34 cellular contexts compared by ENCODE assay signal in the genomic region with DNA sequence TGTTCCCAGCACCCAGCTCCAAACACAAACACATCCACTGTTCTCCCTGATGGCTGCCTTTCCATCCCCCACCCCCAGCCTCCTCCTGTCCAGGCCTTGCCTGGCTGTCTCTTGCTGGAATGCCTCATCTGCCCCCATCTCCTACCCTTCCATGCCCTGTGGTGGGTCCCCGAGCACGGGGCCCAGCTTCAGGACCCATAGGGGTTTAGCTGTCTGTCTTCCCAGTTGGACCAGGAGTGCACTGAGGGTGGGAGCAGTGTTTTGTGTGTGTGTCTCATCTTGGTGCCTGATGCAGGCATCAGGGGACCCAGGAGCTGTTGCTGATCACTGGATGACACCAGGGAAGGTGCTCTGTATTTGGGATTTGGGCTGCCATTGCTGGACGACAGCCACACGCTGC. TPM values are rescaled to one million over a fixed set of nuclear protein-coding genes. Genes with fewer than 3 reads are reported as not detected.
DNase-seq lines count a peak whose midpoint lies in the region; ATAC-seq and TF ChIP-seq lines count a peak whose summit lies in the region.
"Had no signal": no experiment of that assay in that cellular context is flagged by ENCODE, and none has a peak within 500 bp of the region (broad histone marks: within the 10 kb centered on the region; RNA-seq: fewer than 3 reads in every experiment).

No MANE protein-coding gene starts in this region.

- ATAC-seq in SK-N-SH treated with all-trans-retinoic acid at 6 μM for 48 hours (no peak), upper lobe of right lung (no peak), body of pancreas (no peak)
- ATAC-seq: activated CD4-positive, CD25-positive, alpha-beta regulatory T cell treated with anti-CD3 and anti-CD28 coated beads, Interleukin-2, amount 50 U/mL, for 24 hours; activated naive CD4-positive, alpha-beta T cell treated with anti-CD3 and anti-CD28 coated beads, Interleukin-2, amount 50 U/mL, for 72 hours; GM23338; K562; left lung; stimulated activated naive CD8-positive, alpha-beta T cell treated with anti-CD3 and anti-CD28 coated beads, Interleukin-15, Interleukin-2, amounts not matched to agents 100 U/mL and 50 U/mL, for 24 hours had no signal

- TF ChIP-seq CTCF in SK-N-SH (IDR thresholded peaks at IDR 0.05): no peak
- TF ChIP-seq CTCF in fibroblast of lung (conservative IDR thresholded peaks at IDR 0.05 in 1 of 2, IDR thresholded peaks at IDR 0.05 in 1 of 2; ENCODE audit: low read depth in 1 of 2, low read length in 2 of 2): no peak
- no peak for TF ChIP-seq CTCF in upper lobe of right lung (IDR thresholded peaks at IDR 0.05)
- TF ChIP-seq CTCF in body of pancreas (IDR thresholded peaks at IDR 0.05): no peak

- no peaks in the 10 kb centered on the region for H3K9me3 Mint-ChIP-seq in activated naive CD4-positive, alpha-beta T cell treated with anti-CD3 and anti-CD28 coated beads, Interleukin-2, amount 10 ng/mL, durations not matched to agents 7 days and 5 days
- H3K9me3 Mint-ChIP-seq: activated naive CD4-positive, alpha-beta T cell treated with anti-CD3 and anti-CD28 coated beads, Interleukin-2, amount 50 U/mL, for 72 hours; dendritic cell treated with granulocyte-macrophage colony-stimulating factor and Interleukin-4, amounts not matched to agents 40 ng/mL and 50 ng/mL, for 4 days; GM23338; nephron progenitor cell had no signal

- H3K4me1 ChIP-seq in SK-N-SH (ENCODE audit: control insufficient read depth in 1 of 2, insufficient read depth in 2 of 2, low read depth in 1 of 2, low read length in 1 of 2): peaks cover 41 to 51% of the 10 kb centered on the region in 2 experiments
- H3K4me1 ChIP-seq in fibroblast of lung (ENCODE audit: control insufficient read depth, extremely low read depth, insufficient read depth, low read length): peaks cover 39% of the 10 kb centered on the region
- peaks cover 78% of the 10 kb centered on the region for H3K4me1 ChIP-seq in mesodermal cell (ENCODE audit: control insufficient read depth, insufficient read depth, low read length, poor library complexity, severe bottlenecking)
- peaks cover 4% of the 10 kb centered on the region for H3K4me1 ChIP-seq in upper lobe of right lung
- no peaks in the 10 kb centered on the region for H3K4me1 ChIP-seq in body of pancreas
- H3K4me1 ChIP-seq: prostate gland had no signal

- no peak overlapping the region for H3K4me3 ChIP-seq in SK-N-SH (ENCODE audit: low read depth in 2 of 2, low read length in 1 of 2)
- H3K4me3 ChIP-seq in fibroblast of lung (replicated peaks in 1 of 4; ENCODE audit: control extremely low read depth in 1 of 4, insufficient read depth in 1 of 4, low read depth in 3 of 4, low read length in 4 of 4): no peak overlapping the region
- no peak overlapping the region for H3K4me3 ChIP-seq in mesodermal cell (ENCODE audit: extremely low read depth, insufficient read depth, low read length, poor library complexity, severe bottlenecking)
- no peak overlapping the region for H3K4me3 ChIP-seq in upper lobe of right lung
- H3K4me3 ChIP-seq in body of pancreas: no peak overlapping the region
- H3K4me3 ChIP-seq: esophagus squamous epithelium, GM23338, K562, left lung, Peyer's patch, prostate gland, SJCRH30, thoracic aorta had no signal

- 98% methylated on average over 4 of the region's 4 CpGs for WGBS in SK-N-SH (ENCODE audit: low lambda C conversion rate)
- WGBS in mesodermal cell (ENCODE audit: insufficient coverage in 2 of 2), 2 experiments: 96 to 100% methylated on average over 1 to 4 of the region's 4 CpGs
- WGBS in body of pancreas, 2 donors: 87 to 91% methylated on average over 4 of the region's 4 CpGs

- no peak overlapping the region for H3K4me2 ChIP-seq in SK-N-SH
- peak overlapping the region; percentile 72 for H3K4me2 ChIP-seq in fibroblast of lung (ENCODE audit: extremely low read depth, insufficient read depth, low read length)

- POLR2A ChIA-PET in SK-N-SH (lab: Yijun Ruan, JAX): no interaction called here

- CTCF ChIA-PET in SK-N-SH (lab: Yijun Ruan, JAX): interaction anchor here (1.2 to 1.5 kb wide), 3 partner anchors 75 to 310 kb away, joined by 5 read pairs; no protein-coding TSS in a partner anchor
- CTCF ChIA-PET in activated naive CD4-positive, alpha-beta T cell treated with anti-CD3 and anti-CD28 coated beads, Interleukin-2, amount 10 ng/mL, durations not matched to agents 7 days and 5 days (lab: Charles Lee): interaction anchor here (0.7 kb wide), 2 partner anchors 74 to 223 kb away, joined by 3 to 4 read pairs; no protein-coding TSS in a partner anchor

- H3K9ac ChIP-seq in SK-N-SH: no peak overlapping the region
- H3K9ac ChIP-seq in fibroblast of lung (ENCODE audit: insufficient read depth, low read length): no peak overlapping the region

- DNase-seq in SK-N-SH (no peak), fibroblast of lung (ENCODE audit: low read depth in 2 of 2) (no peak), upper lobe of right lung (peak; percentile 40), body of pancreas (no peak), GOT3 (lab: John Stamatoyannopoulos, UW) (no peak)
- no peak for DNase-seq in activated naive CD4-positive, alpha-beta T cell treated with anti-CD3 and anti-CD28 coated beads, Interleukin-2, amount 10 ng/mL, durations not matched to agents 7 days and 5 days
- DNase-seq: activated CD4-positive, alpha-beta T cell treated with anti-CD3 and anti-CD28 coated beads, Interleukin-2, amount 50 U/mL, for 48 hours; activated CD8-positive, alpha-beta memory T cell treated with anti-CD3 and anti-CD28 coated beads, Interleukin-2, amount 50 U/mL, for 48 hours; anterior cingulate cortex; CD4-positive, alpha-beta memory T cell; central memory CD4-positive, alpha-beta T cell; EL; esophagus squamous epithelium; hippocampal formation; NCI-H1105; NCI-H1930; NCI-H526 treated with DMSO at 0.1 percent for 48 hours; nephron progenitor cell; SJCRH30; stimulated activated naive CD8-positive, alpha-beta T cell treated with anti-CD3 and anti-CD28 coated beads, Interleukin-15, Interleukin-2, amounts not matched to agents 100 U/mL and 50 U/mL, for 24 hours; T-helper 1 cell had no signal

- H3K9me3 ChIP-seq in SK-N-SH (no peaks in the 10 kb centered on the region), fibroblast of lung (ENCODE audit: control insufficient read depth, insufficient read depth, low read depth, low read length) (no peaks in the 10 kb centered on the region), mesodermal cell (ENCODE audit: control insufficient read depth, low read length) (no peaks in the 10 kb centered on the region), upper lobe of right lung (no peaks in the 10 kb centered on the region), body of pancreas (no peaks in the 10 kb centered on the region)
- H3K9me3 ChIP-seq: esophagus squamous epithelium, left lung, Peyer's patch, prostate gland, SJCRH30, thoracic aorta had no signal

- H3K36me3 ChIP-seq in SK-N-SH (replicated peaks in 1 of 2; ENCODE audit: control insufficient read depth in 1 of 2, insufficient read depth in 2 of 2, low read length in 1 of 2): no peaks in the 10 kb centered on the region
- H3K36me3 ChIP-seq in fibroblast of lung (ENCODE audit: control insufficient read depth, insufficient read depth, low read length): no peaks in the 10 kb centered on the region
- H3K36me3 ChIP-seq in mesodermal cell (ENCODE audit: control insufficient read depth, insufficient read depth, low read length): peaks cover 8% of the 10 kb centered on the region
- H3K36me3 ChIP-seq in upper lobe of right lung: no peaks in the 10 kb centered on the region
- H3K36me3 ChIP-seq in body of pancreas (replicated peaks in 1 of 2; ENCODE audit: insufficient read depth in 1 of 2, low read depth in 2 of 2): no peaks in the 10 kb centered on the region
- H3K36me3 ChIP-seq: esophagus squamous epithelium, left lung, Peyer's patch, prostate gland, SJCRH30, thoracic aorta had no signal

- TF ChIP-seq POLR2A in body of pancreas (IDR thresholded peaks at IDR 0.05): no peak

- H4K20me1 ChIP-seq in SK-N-SH (ENCODE audit: insufficient read depth) (0 out of 2 replicates have a peak, but pooled peaks cover 4% of the 10 kb centered on the region), fibroblast of lung (ENCODE audit: control insufficient read depth, extremely low read depth, insufficient read depth, low read length) (no peaks in the 10 kb centered on the region)

- H3F3A ChIP-seq in SK-N-SH (replicated peaks; ENCODE audit: insufficient read depth): peaks cover 23% of the 10 kb centered on the region

- no peaks in the 10 kb centered on the region for H3K27me3 ChIP-seq in SK-N-SH (ENCODE audit: insufficient read depth)
- no peaks in the 10 kb centered on the region for H3K27me3 ChIP-seq in fibroblast of lung (ENCODE audit: control insufficient read depth, insufficient read depth, low read length)
- H3K27me3 ChIP-seq in upper lobe of right lung: no peaks in the 10 kb centered on the region
- H3K27me3 ChIP-seq in body of pancreas: no peaks in the 10 kb centered on the region
- H3K27me3 ChIP-seq: left lung, Peyer's patch, SJCRH30 had no signal

- intact Hi-C loops in upper lobe of right lung (cut with DNase I) (no loop called here), body of pancreas (cut with DNase I) (no loop called here)

- no peaks in the 10 kb centered on the region for H3K4me1 Mint-ChIP-seq in activated naive CD4-positive, alpha-beta T cell treated with anti-CD3 and anti-CD28 coated beads, Interleukin-2, amount 10 ng/mL, durations not matched to agents 7 days and 5 days
- H3K4me1 Mint-ChIP-seq: CD4-positive, alpha-beta memory T cell had no signal

- H3K27ac ChIP-seq in SK-N-SH (ENCODE audit: low read depth in 2 of 2, low read length in 1 of 2): peak overlapping the region; percentile 11 to 76; a peak in 2 of 4 replicates
- no peak overlapping the region for H3K27ac ChIP-seq in fibroblast of lung (ENCODE audit: insufficient read depth, low read length)
- H3K27ac ChIP-seq in mesodermal cell (ENCODE audit: low read depth, low read length, severe bottlenecking): peak overlapping the region; percentile 32
- no peak overlapping the region for H3K27ac ChIP-seq in upper lobe of right lung
- no peak overlapping the region for H3K27ac ChIP-seq in body of pancreas
- H3K27ac ChIP-seq: 22Rv1, prostate gland, SJCRH30, thoracic aorta had no signal

- no peak overlapping the region for H2AFZ ChIP-seq in SK-N-SH (ENCODE audit: low read depth)
- H2AFZ ChIP-seq in fibroblast of lung (ENCODE audit: low read length): no peak overlapping the region
- H2AFZ ChIP-seq: GM23338 had no signal

- TF ChIP-seq EP300 in SK-N-SH (IDR thresholded peaks at IDR 0.05; ENCODE audit: borderline replicate concordance in 1 of 2, low read depth in 1 of 2, low read length in 1 of 2): no peak

- H3K79me2 ChIP-seq in SK-N-SH (ENCODE audit: insufficient read depth) (peaks cover 77% of the 10 kb centered on the region), fibroblast of lung (ENCODE audit: control insufficient read depth, insufficient read depth, low read length) (peaks cover 66% of the 10 kb centered on the region)

- no peaks in the 10 kb centered on the region for H3K27me3 Mint-ChIP-seq in activated naive CD4-positive, alpha-beta T cell treated with anti-CD3 and anti-CD28 coated beads, Interleukin-2, amount 10 ng/mL, durations not matched to agents 7 days and 5 days
- H3K27me3 Mint-ChIP-seq: CD4-positive, alpha-beta memory T cell; dendritic cell treated with granulocyte-macrophage colony-stimulating factor and Interleukin-4, amounts not matched to agents 40 ng/mL and 50 ng/mL, for 4 days had no signal

- H3K27ac Mint-ChIP-seq in activated naive CD4-positive, alpha-beta T cell treated with anti-CD3 and anti-CD28 coated beads, Interleukin-2, amount 10 ng/mL, durations not matched to agents 7 days and 5 days: no peak overlapping the region
- H3K27ac Mint-ChIP-seq: activated naive CD4-positive, alpha-beta T cell treated with anti-CD3 and anti-CD28 coated beads, Interleukin-2, amount 50 U/mL, for 72 hours; CD4-positive, alpha-beta memory T cell; dendritic cell treated with granulocyte-macrophage colony-stimulating factor and Interleukin-4, amounts not matched to agents 40 ng/mL and 50 ng/mL, for 4 days; GM23338 had no signal

- H3K4me3 Mint-ChIP-seq in activated naive CD4-positive, alpha-beta T cell treated with anti-CD3 and anti-CD28 coated beads, Interleukin-2, amount 10 ng/mL, durations not matched to agents 7 days and 5 days: no peak overlapping the region
- H3K4me3 Mint-ChIP-seq: CD4-positive, alpha-beta memory T cell; dendritic cell treated with granulocyte-macrophage colony-stimulating factor and Interleukin-4, amounts not matched to agents 40 ng/mL and 50 ng/mL, for 4 days; GM23338; nephron progenitor cell had no signal

- TF ChIP-seq RAD21 in SK-N-SH (IDR thresholded peaks at IDR 0.05; ENCODE audit: low read length): no peak

- H3K36me3 Mint-ChIP-seq in activated naive CD4-positive, alpha-beta T cell treated with anti-CD3 and anti-CD28 coated beads, Interleukin-2, amount 10 ng/mL, durations not matched to agents 7 days and 5 days: no peaks in the 10 kb centered on the region
- H3K36me3 Mint-ChIP-seq: activated naive CD4-positive, alpha-beta T cell treated with anti-CD3 and anti-CD28 coated beads, Interleukin-2, amount 50 U/mL, for 72 hours; CD4-positive, alpha-beta memory T cell had no signal

- H3K9me2 ChIP-seq in SK-N-SH: no peaks in the 10 kb centered on the region

RNA-seq across cellular contexts. Expression of a gene that starts 34.5 kb away (rescaled TPM):
- polyA plus RNA-seq in SK-N-SH (2012; rRNA removed) (2.0 and 3.4 TPM in 2 replicates), fibroblast of lung (2.8 and 3.8 TPM in 2 replicates)
- 1.4 and 2.5 TPM in 2 replicates for polyA plus RNA-seq in SK-N-SH (2012; cell fraction: cytosol; rRNA removed)
- 11.3 and 12.5 TPM in 2 replicates for polyA plus RNA-seq in SK-N-SH (2012; cell fraction: nucleus; rRNA removed)
- total RNA-seq in fibroblast of lung (3.3 TPM in 2 replicates), upper lobe of right lung (4.7 TPM), body of pancreas (1 to 10 TPM; 1.0 to 1.3 TPM)
- polyA plus RNA-seq in fibroblast of lung (2012): 6.3 and 7.8 TPM in 2 replicates
- polyA minus RNA-seq in fibroblast of lung (ENCODE audit: low replicate concordance): 12.4 and 15.0 TPM in 2 replicates
- 20.8 TPM for polyA plus RNA-seq in mesodermal cell (2013, experiment 1 of 2)
- 16.2 TPM for polyA plus RNA-seq in mesodermal cell (2013, experiment 2 of 2)
- total RNA-seq: activated naive CD4-positive, alpha-beta T cell treated with anti-CD3 and anti-CD28 coated beads, Interleukin-2, amount 50 U/mL, for 72 hours; CD4-positive, alpha-beta memory T cell; mononuclear cell had no signal
- polyA plus RNA-seq: CD4-positive, alpha-beta memory T cell; K562 had no signal

Comparison
In these comparisons a context has a peak if more than half of its experiments do, and no peak if none do; other contexts are left out.
1. H3K27ac ChIP-seq: peak in SK-N-SH (2 of 2) and mesodermal cell (single experiment); none in fibroblast of lung (single experiment), upper lobe of right lung (single experiment) and body of pancreas (0 of 4).